Comparison of ENCODE assay signal across 16 cellular contexts in genomic region chr1:115461526-115461925, GRCh38.
DNase-seq lines count a peak whose midpoint lies in the region; ATAC-seq, FAIRE-seq and TF ChIP-seq lines count a peak whose summit lies in the region.
"Had no signal": no experiment of that assay in that cellular context is flagged by ENCODE, and none has a peak within 500 bp of the region (broad histone marks: within the 10 kb centered on the region; RNA-seq: fewer than 3 reads in every experiment).

No MANE protein-coding gene starts in this region.

- H2AFZ ChIP-seq in HepG2 (ENCODE audit: low read length) (no peak overlapping the region), keratinocyte (ENCODE audit: control insufficient read depth, low read length) (no peak overlapping the region)

- TF ChIP-seq EP300 in HepG2 (IDR thresholded peaks at IDR 0.05; ENCODE audit: low read depth in 2 of 2, low read length in 2 of 2) (no peak), HepG2 (CRISPR knock-in tag; IDR thresholded peaks at IDR 0.05; ENCODE audit: borderline replicate concordance) (no peak)

- ATAC-seq in HepG2 = peak; percentile 72
- ATAC-seq in right lobe of liver = no peak
- ATAC-seq in GM21529 (IDR thresholded peaks at IDR 0.05; ENCODE audit: unreplicated experiment) = no peak
- ATAC-seq in GM21619 (IDR thresholded peaks at IDR 0.05; ENCODE audit: unreplicated experiment) = no peak

- H3K9ac ChIP-seq in HepG2 (ENCODE audit: insufficient read depth, low read depth, low read length) (no peak overlapping the region), keratinocyte (ENCODE audit: control insufficient read depth, extremely low read depth, insufficient read depth, low read length) (no peak overlapping the region)

- intact Hi-C loops in HepG2 (cut with micrococcal nuclease; ENCODE audit: unreplicated experiment) = no loop called here
- intact Hi-C loops in right lobe of liver (cut with DNase I) = no loop called here

- POLR2A ChIA-PET in HepG2 (lab: Yijun Ruan, JAX) = no interaction called here
- POLR2A ChIA-PET in RWPE1 (lab: Yijun Ruan, JAX; ENCODE audit: low non-redundant PET) = no interaction called here

- H3K27ac ChIP-seq in HepG2 (ENCODE audit: extremely low read length, insufficient read depth, low read length) = no peak overlapping the region
- no peak overlapping the region for H3K27ac ChIP-seq in right lobe of liver
- no peak overlapping the region for H3K27ac ChIP-seq in keratinocyte (ENCODE audit: control insufficient read depth, insufficient read depth, low read length)
- H3K27ac ChIP-seq in RWPE1 = no peak overlapping the region

- CTCF ChIA-PET in HepG2 (lab: Yijun Ruan, JAX; ENCODE audit: low intra/inter-chr PET ratio, low total read pairs) = no interaction called here
- CTCF ChIA-PET in RWPE1 (lab: Yijun Ruan, JAX) = no interaction called here

- no peak overlapping the region for H3K4me3 ChIP-seq in HepG2 (replicated peaks in 1 of 3; ENCODE audit: insufficient read depth in 1 of 3, low read depth in 2 of 3, low read length in 3 of 3)
- no peak overlapping the region for H3K4me3 ChIP-seq in right lobe of liver
- no peak overlapping the region for H3K4me3 ChIP-seq in bronchial epithelial cell (ENCODE audit: low read depth, low read length)
- no peak overlapping the region for H3K4me3 ChIP-seq in keratinocyte (ENCODE audit: control insufficient read depth in 2 of 3, extremely low read depth in 1 of 3, insufficient read depth in 2 of 3, low read depth in 1 of 3, low read length in 3 of 3)

- no peaks in the 10 kb centered on the region for H3K9me1 ChIP-seq in keratinocyte (ENCODE audit: control insufficient read depth, extremely low read depth, insufficient read depth, low read length)

- H4K20me1 ChIP-seq in HepG2 (ENCODE audit: insufficient read depth, low read length) (no peaks in the 10 kb centered on the region), keratinocyte (ENCODE audit: control insufficient read depth, extremely low read depth, insufficient read depth, low read length) (no peaks in the 10 kb centered on the region)

- BruUV-seq in HepG2 (replicated peaks; lab: Mats Ljungman, UMichigan) = no TSS peak

- WGBS in HepG2 (ENCODE audit: low lambda C conversion rate) = 0% methylated on average over 1 of the region's 5 CpGs
- WGBS in right lobe of liver (ENCODE audit: insufficient coverage, low coverage, low lambda C conversion rate, missing lambda C conversion rate) = 67% methylated on average over 1 of the region's 5 CpGs

- TF ChIP-seq POLR2A in HepG2 (IDR thresholded peaks at IDR 0.05; ENCODE audit: insufficient read depth in 1 of 2, low read depth in 2 of 2, low read length in 2 of 2) (no peak), right lobe of liver (IDR thresholded peaks at IDR 0.05) (no peak)

- in situ Hi-C loops in HepG2 (cut with HindIII; ENCODE audit: extremely low pct_ligation_motif_present, low pct_unique_long_range_greater_than_20kb) = no loop called here

- TF ChIP-seq CTCF in HepG2 (CRISPR knock-in tag; IDR thresholded peaks at IDR 0.05) (no peak), right lobe of liver (IDR thresholded peaks at IDR 0.05) (no peak), bronchial epithelial cell (IDR thresholded peaks at IDR 0.05; ENCODE audit: insufficient read depth, low read length, severe bottlenecking) (no peak), keratinocyte (optimal IDR thresholded peaks at IDR 0.05 in 1 of 3, IDR thresholded peaks at IDR 0.05 in 1 of 3, conservative IDR thresholded peaks at IDR 0.05 in 1 of 3; ENCODE audit: extremely low read depth in 1 of 3, insufficient read depth in 2 of 3, low read length in 3 of 3) (peak; percentile 29 to 42 (median 36)), RWPE1 (conservative IDR thresholded peaks at IDR 0.05; ENCODE audit: low read depth) (no peak)

- H3K4me1 ChIP-seq in HepG2 (ENCODE audit: insufficient read depth, low read length) = no peaks in the 10 kb centered on the region
- H3K4me1 ChIP-seq in right lobe of liver = no peaks in the 10 kb centered on the region
- peaks cover 2% of the 10 kb centered on the region for H3K4me1 ChIP-seq in keratinocyte (ENCODE audit: control insufficient read depth, extremely low read depth, insufficient read depth, low read length)

- no peak for DNase-seq in HepG2 (ENCODE audit: low spot score)
- no peak for DNase-seq in right lobe of liver
- DNase-seq in bronchial epithelial cell (ENCODE audit: low read depth) = peak; percentile 37
- DNase-seq in keratinocyte (ENCODE audit: low read depth, low spot score) = no peak
- no peak for DNase-seq in stimulated activated CD4-positive, alpha-beta T cell treated with anti-CD3 and anti-CD28 coated beads, Interleukin-2, amount 100 ng/mL, for 24 hours
- no peak for DNase-seq in RWPE1 (ENCODE audit: low spot score)
- DNase-seq: DMS79, GDM1, Kasumi-1, NCI-H1417, NCI-H2081 treated with DMSO at 0.1 percent for 48 hours, NCI-H524 treated with DMSO at 0.1 percent for 48 hours had no signal

- no peaks in the 10 kb centered on the region for H3K9me3 ChIP-seq in HepG2 (ENCODE audit: low read length)
- H3K9me3 ChIP-seq in right lobe of liver = no peaks in the 10 kb centered on the region
- no peaks in the 10 kb centered on the region for H3K9me3 ChIP-seq in keratinocyte (ENCODE audit: control insufficient read depth, low read depth, low read length)

- H3K27me3 ChIP-seq in HepG2 (ENCODE audit: control insufficient read depth in 1 of 2, insufficient read depth in 2 of 2, low read length in 2 of 2) = no peaks in the 10 kb centered on the region
- no peaks in the 10 kb centered on the region for H3K27me3 ChIP-seq in right lobe of liver
- no peaks in the 10 kb centered on the region for H3K27me3 ChIP-seq in bronchial epithelial cell (ENCODE audit: control insufficient read depth, insufficient read depth, low read length)
- no peaks in the 10 kb centered on the region for H3K27me3 ChIP-seq in keratinocyte (ENCODE audit: control insufficient read depth, extremely low read depth, insufficient read depth, low read length)

- no peak overlapping the region for H3K4me2 ChIP-seq in HepG2 (ENCODE audit: low read depth, low read length)
- no peak overlapping the region for H3K4me2 ChIP-seq in keratinocyte (ENCODE audit: control insufficient read depth, extremely low read depth, insufficient read depth, low read depth, low read length)

- no peak for TF ChIP-seq RAD21 in HepG2 (CRISPR knock-in tag; IDR thresholded peaks at IDR 0.05)

- dilution Hi-C loops in keratinocyte (cut with MboI; ENCODE audit: extremely low pct_ligation_motif_present, low sequenced_read_pairs) = loop anchor here (25.0 kb wide), 1 partner anchor 324 kb away; no protein-coding TSS in a partner anchor

- H3K36me3 ChIP-seq in HepG2 (replicated peaks in 1 of 2; ENCODE audit: control insufficient read depth in 1 of 2, insufficient read depth in 2 of 2, low read length in 2 of 2) = no peaks in the 10 kb centered on the region
- no peaks in the 10 kb centered on the region for H3K36me3 ChIP-seq in right lobe of liver
- no peaks in the 10 kb centered on the region for H3K36me3 ChIP-seq in bronchial epithelial cell (ENCODE audit: control insufficient read depth, insufficient read depth, low read length)
- no peaks in the 10 kb centered on the region for H3K36me3 ChIP-seq in keratinocyte (ENCODE audit: control insufficient read depth in 2 of 2, extremely low read depth in 1 of 2, insufficient read depth in 2 of 2, low read length in 2 of 2)

- H3K79me2 ChIP-seq in HepG2 (ENCODE audit: insufficient read depth, low read length) (no peaks in the 10 kb centered on the region), keratinocyte (ENCODE audit: control insufficient read depth, insufficient read depth, low read length) (no peaks in the 10 kb centered on the region)

- FAIRE-seq in HepG2 (lab: Jason Lieb, UNC) (no peak), bronchial epithelial cell (lab: Jason Lieb, UNC) (peak; percentile 86), keratinocyte (lab: Jason Lieb, UNC) (no peak)
- FAIRE-seq: A204.1, GM12892 had no signal

TF ChIP-seq in HepG2, 621 proteins besides CTCF, POLR2A, EP300 and RAD21:
- TF ChIP-seq ARID4A (CRISPR knock-in tag; IDR thresholded peaks at IDR 0.05; ENCODE audit: borderline replicate concordance) = no peak
- no peak for TF ChIP-seq ZNF761 (CRISPR knock-in tag; conservative IDR thresholded peaks at IDR 0.05)
- TF ChIP-seq SMAD1 (CRISPR knock-in tag; IDR thresholded peaks at IDR 0.05; ENCODE audit: borderline replicate concordance, low read depth) = no peak
- TF ChIP-seq SAFB2 (CRISPR knock-in tag; IDR thresholded peaks at IDR 0.05; ENCODE audit: borderline replicate concordance, low read depth) = no peak

Comparison
In these comparisons a context has a peak if more than half of its experiments do, and no peak if none do; other contexts are left out.
1. CTCF ChIP-seq: peak in keratinocyte (3 of 3); none in HepG2 (single experiment), right lobe of liver (0 of 4), bronchial epithelial cell (single experiment) and RWPE1 (single experiment).